In genomic region chr7:128031901-128032604, GRCh38 we compare ENCODE assay signal across 8 cellular contexts. TPM values are rescaled to one million over a fixed set of nuclear protein-coding genes. Genes with fewer than 3 reads are reported as not detected.
DNase-seq lines count a peak whose midpoint lies in the region; ATAC-seq and TF ChIP-seq lines count a peak whose summit lies in the region.

No MANE protein-coding gene starts in this region.

- peak overlapping the region; percentile 68 to 91 (median 74) for H3K27ac Mint-ChIP-seq in nephron
- H3K27ac Mint-ChIP-seq in stimulated activated naive CD8-positive, alpha-beta T cell treated with anti-CD3 and anti-CD28 coated beads, Interleukin-15, amount 100 ng/mL, for 72 hours, result no peak overlapping the region

- H3K27me3 Mint-ChIP-seq in activated T-cell treated with anti-CD3 and anti-CD28 coated beads, Interleukin-2, amount 50 U/mL, for 4 hours (ENCODE audit: low read depth), result peaks cover 9% of the 10 kb centered on the region
- H3K27me3 Mint-ChIP-seq in nephron (ENCODE audit: low read depth), result peaks cover 36% of the 10 kb centered on the region
- H3K27me3 Mint-ChIP-seq in stimulated activated naive CD8-positive, alpha-beta T cell treated with anti-CD3 and anti-CD28 coated beads, Interleukin-15, amount 100 ng/mL, for 72 hours, result peaks cover 7% of the 10 kb centered on the region

- peaks cover 13% of the 10 kb centered on the region for H3K36me3 Mint-ChIP-seq in activated T-cell treated with anti-CD3 and anti-CD28 coated beads, Interleukin-2, amount 50 U/mL, for 4 hours (ENCODE audit: insufficient read depth)
- peaks cover 11% of the 10 kb centered on the region for H3K36me3 Mint-ChIP-seq in nephron (ENCODE audit: low read depth)

- no peaks in the 10 kb centered on the region for H3K9me3 Mint-ChIP-seq in activated T-cell treated with anti-CD3 and anti-CD28 coated beads, Interleukin-2, amount 50 U/mL, for 4 hours
- H3K9me3 Mint-ChIP-seq in nephron, result no peaks in the 10 kb centered on the region
- H3K9me3 Mint-ChIP-seq in stimulated activated naive CD8-positive, alpha-beta T cell treated with anti-CD3 and anti-CD28 coated beads, Interleukin-15, amount 100 ng/mL, for 72 hours, result no peaks in the 10 kb centered on the region

- in situ Hi-C loops in GM13977 (cut with MboI; ENCODE audit: low pct_unique_long_range_greater_than_20kb, low sequenced_read_pairs, unreplicated experiment), result loop anchor here (25.0 kb wide), 1 partner anchor 320 kb away; no protein-coding TSS in a partner anchor

- peak overlapping the region; percentile 76 for H3K4me3 Mint-ChIP-seq in activated T-cell treated with anti-CD3 and anti-CD28 coated beads, Interleukin-2, amount 50 U/mL, for 4 hours
- peak overlapping the region; percentile 91 to 98 (median 93) for H3K4me3 Mint-ChIP-seq in nephron
- peak overlapping the region; percentile 84 to 87 for H3K4me3 Mint-ChIP-seq in stimulated activated naive CD8-positive, alpha-beta T cell treated with anti-CD3 and anti-CD28 coated beads, Interleukin-15, amount 100 ng/mL, for 72 hours

- DNase-seq in GM13977 (ENCODE audit: low spot score) (peak; percentile 87), NCI-H526 (lab: John Stamatoyannopoulos, UW) (peak; percentile 61 to 80), fibroblast of gingiva (ENCODE audit: low read depth) (peak; percentile 80), OCI-M1 (lab: John Stamatoyannopoulos, UW) (no peak)
- DNase-seq in activated T-cell treated with anti-CD3 and anti-CD28 coated beads, Interleukin-2, amount 50 U/mL, for 4 hours, result peak; percentile 36
- peak; percentile 63 to 72 for DNase-seq in stimulated activated naive CD8-positive, alpha-beta T cell treated with anti-CD3 and anti-CD28 coated beads, Interleukin-15, amount 100 ng/mL, for 72 hours

- TF ChIP-seq CTCF in GM13977 (IDR thresholded peaks at IDR 0.05; ENCODE audit: extremely low read depth, insufficient read depth, missing control alignments) (no peak), nephron (IDR thresholded peaks at IDR 0.05; ENCODE audit: unreplicated experiment in 3 of 3) (peak; percentile 33 to 38 (median 34))

- peaks cover 16% of the 10 kb centered on the region for H3K4me1 Mint-ChIP-seq in activated T-cell treated with anti-CD3 and anti-CD28 coated beads, Interleukin-2, amount 50 U/mL, for 4 hours (ENCODE audit: low read depth)
- peaks cover 32% of the 10 kb centered on the region for H3K4me1 Mint-ChIP-seq in nephron
- H3K4me1 Mint-ChIP-seq in stimulated activated naive CD8-positive, alpha-beta T cell treated with anti-CD3 and anti-CD28 coated beads, Interleukin-15, amount 100 ng/mL, for 72 hours, result peaks cover 21% of the 10 kb centered on the region

- ATAC-seq in HG02798 (IDR thresholded peaks at IDR 0.05; ENCODE audit: poor library complexity, unreplicated experiment), result peak; percentile 57
- ATAC-seq in activated T-cell treated with anti-CD3 and anti-CD28 coated beads, Interleukin-2, amount 50 U/mL, for 4 hours, result peak; percentile 96
- peak; percentile 96 for ATAC-seq in stimulated activated naive CD8-positive, alpha-beta T cell treated with anti-CD3 and anti-CD28 coated beads, Interleukin-15, amount 100 ng/mL, for 72 hours

RNA-seq across cellular contexts. Expression of gene LRRC4, which starts 0.8 kb away (rescaled TPM):
- 1 to 10 TPM; 1.2 to 4.2 (median 2.8) TPM for total RNA-seq in activated T-cell treated with anti-CD3 and anti-CD28 coated beads, Interleukin-2, amount 50 U/mL, for 4 hours

Comparison
In these comparisons a context has a peak if more than half of its experiments do, and no peak if none do; other contexts are left out.
1. H3K27ac Mint-ChIP-seq: peak in nephron (3 of 3); none in stimulated activated naive CD8-positive, alpha-beta T cell treated with anti-CD3 and anti-CD28 coated beads, Interleukin-15, amount 100 ng/mL, for 72 hours (0 of 2).
2. Peak in every context shown above with its lines, with median percentiles within 50 percentile points of each other: ATAC-seq and H3K4me3 Mint-ChIP-seq.